ENCODE assay signal across 33 cellular contexts in the genomic region with DNA sequence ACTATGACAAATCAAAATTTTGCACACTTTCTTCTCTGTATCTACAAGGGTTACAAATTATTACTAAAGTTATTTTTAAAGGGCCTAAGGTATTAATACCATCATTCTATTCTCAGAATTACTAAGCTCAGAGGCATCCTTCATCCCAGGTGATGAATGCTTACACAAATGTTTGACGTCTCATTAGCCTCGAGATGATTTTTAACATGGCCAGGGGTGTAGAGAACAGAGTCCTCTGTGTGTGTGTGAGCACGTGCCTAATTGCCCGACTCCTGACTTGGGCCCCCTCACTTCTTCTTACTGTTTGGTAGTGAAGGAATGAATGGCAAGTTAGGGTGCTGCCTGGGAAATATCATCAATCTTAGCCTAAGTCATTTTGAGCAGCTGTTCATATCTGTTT.
"Had no signal": no experiment of that assay in that cellular context is flagged by ENCODE, and none has a peak within 500 bp of the region (broad histone marks: within the 10 kb centered on the region; RNA-seq: fewer than 3 reads in every experiment).

No MANE protein-coding gene starts in this region.

- H3K27me3 ChIP-seq: Peyer's patch, SJSA1 had no signal

- H3K36me3 ChIP-seq: Peyer's patch, SJSA1 had no signal

- FAIRE-seq: bronchial epithelial cell had no signal

- H3K9me3 ChIP-seq: Peyer's patch, SJSA1, SK-N-SH had no signal

- H3K4me3 ChIP-seq: Peyer's patch, SJSA1 had no signal

- H3K9ac ChIP-seq: SK-N-SH had no signal

- ATAC-seq: activated naive CD8-positive, alpha-beta T cell treated with anti-CD3 and anti-CD28 coated beads, Interleukin-2, amount 50 U/mL, for 24 hours; PC-3; WTC11 had no signal

- H3K4me2 ChIP-seq: SK-N-SH had no signal

- DNase-seq: activated CD4-positive, alpha-beta memory T cell treated with anti-CD3 and anti-CD28 coated beads for 36 hours; activated CD4-positive, alpha-beta T cell treated with anti-CD3 and anti-CD28 coated beads for 4 hours; activated CD4-positive, alpha-beta T cell treated with anti-CD3 and anti-CD28 coated beads, Interleukin-2, amount 50 U/mL, for 1 hour; activated CD4-positive, CD25-positive, alpha-beta regulatory T cell treated with anti-CD3 and anti-CD28 coated beads, Interleukin-2, amount 50 U/mL, for 72 hours; activated CD8-positive, alpha-beta memory T cell treated with anti-CD3 and anti-CD28 coated beads, Interleukin-2, amount 50 U/mL, for 4 hours; activated effector memory CD4-positive, alpha-beta T cell treated with Interleukin-2 at 50 U/mL for 16 hours; activated naive CD4-positive, alpha-beta T cell treated with anti-CD3 and anti-CD28 coated beads, Interleukin-2, amount 10 ng/mL, durations not matched to agents 7 days and 5 days; activated naive CD8-positive, alpha-beta T cell treated with anti-CD3 and anti-CD28 coated beads, Interleukin-2, amount 50 U/mL, for 24 hours; activated T-cell treated with anti-CD3 and anti-CD28 coated beads for 4 hours; activated T-cell treated with anti-CD3 and anti-CD28 coated beads, Interleukin-2, amount 50 U/mL, for 48 hours; anterior cingulate cortex; Karpas-422; KBM-7; MM.1S; MV-4-11; NCI-H1092; NCI-H1436 treated with DMSO at 0.1 percent for 48 hours; NCI-H1694 treated with DMSO at 0.1 percent for 48 hours; NCI-H2029 treated with DMSO at 0.1 percent for 48 hours; NCI-H2107; NCI-H2171; NCI-H510A; NCI-H526; NCI-H748 treated with DMSO at 0.1 percent for 48 hours; NK-92 treated with Interleukin-12 subunit alpha and Interleukin-12 subunit beta, amount 100 ng/mL, for 24 hours; PC-3; RPMI8226; SHP77 treated with DMSO at 0.1 percent for 48 hours; SK-N-SH had no signal

- H3K27ac ChIP-seq: Peyer's patch, SJSA1 had no signal
